Comparison of ENCODE assay signal across 18 cellular contexts in the genomic region with DNA sequence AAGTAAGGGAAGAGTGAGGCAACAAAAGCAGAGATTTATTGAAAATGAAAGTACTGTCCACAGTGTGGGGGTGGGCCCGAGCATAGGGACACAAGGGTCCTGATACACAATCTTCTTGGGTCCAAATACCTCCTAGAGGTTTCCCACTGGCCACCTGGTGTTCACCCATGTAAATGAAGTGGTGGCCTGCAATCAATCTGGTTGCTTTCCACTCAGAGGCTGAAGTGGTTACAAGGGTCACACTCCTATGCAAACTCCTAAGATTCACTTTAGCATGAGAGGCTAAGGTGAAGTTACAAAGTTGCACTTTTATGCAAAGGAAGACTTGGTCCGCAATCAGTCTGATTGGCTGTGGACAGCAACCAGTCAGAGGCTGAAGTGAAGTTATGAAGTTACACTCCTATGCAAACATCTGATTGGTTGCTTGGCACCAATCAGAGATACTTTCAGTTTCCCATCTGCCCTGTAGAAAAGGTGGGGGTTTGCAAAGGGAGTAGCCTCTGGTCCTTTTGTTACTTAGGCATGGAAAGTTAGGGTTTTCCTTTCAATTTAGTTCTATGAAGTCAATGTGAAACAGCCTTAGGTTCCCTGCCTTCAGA. TPM values are rescaled to one million over a fixed set of nuclear protein-coding genes. Genes with fewer than 3 reads are reported as not detected.
DNase-seq lines count a peak whose midpoint lies in the region; ATAC-seq and TF ChIP-seq lines count a peak whose summit lies in the region.
"Had no signal": no experiment of that assay in that cellular context is flagged by ENCODE, and none has a peak within 500 bp of the region (broad histone marks: within the 10 kb centered on the region; RNA-seq: fewer than 3 reads in every experiment).

No MANE protein-coding gene starts in this region.

- POLR2A ChIA-PET in PC-3 (lab: Charles Lee; ENCODE audit: unreplicated experiment) = no interaction called here

- H3K9me3 ChIP-seq in PC-3 (ENCODE audit: low read length) (no peaks in the 10 kb centered on the region), osteoblast (ENCODE audit: low read depth, low read length) (no peaks in the 10 kb centered on the region)

- CTCF ChIA-PET in PC-3 (lab: Charles Lee) = no interaction called here

- no peaks in the 10 kb centered on the region; the same call in none of the 2 replicates for H3K27me3 Mint-ChIP-seq in HFFc6 (ENCODE audit: insufficient read depth)
- H3K27me3 Mint-ChIP-seq: activated T-helper 17 cell treated with anti-CD3 and anti-CD28 coated beads, Interleukin-2, amount 50 U/mL, for 72 hours had no signal

- no peaks in the 10 kb centered on the region for H3F3A ChIP-seq in PC-3 (ENCODE audit: low read length, unreplicated experiment)

- H3K36me3 Mint-ChIP-seq in HFFc6 (ENCODE audit: low read depth) = peaks cover 7% of the 10 kb centered on the region

- DNase-seq in PC-3 = no peak
- DNase-seq in osteoblast (ENCODE audit: insufficient read length, low spot score, missing footprints) = no peak
- DNase-seq in activated CD8-positive, alpha-beta memory T cell treated with anti-CD3 and anti-CD28 coated beads, Interleukin-2, amount 50 U/mL, for 4 hours = no peak
- DNase-seq in putamen (ENCODE audit: low spot score) = no peak
- no peak for DNase-seq in HFFc6
- DNase-seq: activated CD4-positive, alpha-beta T cell treated with anti-CD3 and anti-CD28 coated beads for 48 hours; C1 segment of cervical spinal cord; effector CD8-positive, alpha-beta T cell; left colon; NCI-H1048; NCI-H446 treated with DMSO at 0.1 percent for 48 hours; nephron progenitor cell; RPMI8226; substantia nigra had no signal

- H3K4me1 ChIP-seq in PC-3 (ENCODE audit: insufficient read depth, low read length) (peaks cover 39% of the 10 kb centered on the region), osteoblast (ENCODE audit: insufficient read depth, low read length) (peaks cover 5% of the 10 kb centered on the region)

- H3K4me3 ChIP-seq in PC-3 (ENCODE audit: low read length) (no peak overlapping the region), osteoblast (ENCODE audit: insufficient read depth, low read length) (no peak overlapping the region)

- no peaks in the 10 kb centered on the region for H3K36me3 ChIP-seq in PC-3 (ENCODE audit: low read depth, low read length)
- H3K36me3 ChIP-seq in osteoblast (ENCODE audit: insufficient read depth, low read length) = no peaks in the 10 kb centered on the region

- H3K9me2 ChIP-seq in PC-3 (replicated peaks; ENCODE audit: low read length) = no peaks in the 10 kb centered on the region

- H3K9me3 Mint-ChIP-seq in HFFc6 = no peaks in the 10 kb centered on the region
- H3K9me3 Mint-ChIP-seq: activated T-helper 17 cell treated with anti-CD3 and anti-CD28 coated beads, Interleukin-2, amount 50 U/mL, for 72 hours; nephron progenitor cell had no signal

- TF ChIP-seq CTCF in PC-3 (conservative IDR thresholded peaks at IDR 0.05; ENCODE audit: low read depth, low read length) (no peak), osteoblast (IDR thresholded peaks at IDR 0.05; ENCODE audit: extremely low read depth, low read depth, low read length) (no peak), HFFc6 (IDR thresholded peaks at IDR 0.05) (no peak)

- no peaks in the 10 kb centered on the region for H3K79me2 ChIP-seq in PC-3 (ENCODE audit: low read length)
- H3K79me2 ChIP-seq in osteoblast (ENCODE audit: insufficient read depth, low read length) = no peaks in the 10 kb centered on the region

- H3K27me3 ChIP-seq in PC-3 (ENCODE audit: low read length) (no peaks in the 10 kb centered on the region), osteoblast (ENCODE audit: insufficient read depth, low read length) (no peaks in the 10 kb centered on the region)

- H3K27ac ChIP-seq in PC-3 (ENCODE audit: low read length) (peak overlapping the region; percentile 100), osteoblast (ENCODE audit: low read depth, low read length) (no peak overlapping the region)

- no peaks in the 10 kb centered on the region for H4K20me1 ChIP-seq in PC-3 (ENCODE audit: low read length)
- H4K20me1 ChIP-seq in osteoblast (ENCODE audit: insufficient read depth, low read length) = no peaks in the 10 kb centered on the region

- peak; percentile 68 for ATAC-seq in GM19351 (IDR thresholded peaks at IDR 0.05; ENCODE audit: unreplicated experiment)
- ATAC-seq in HG02885 (IDR thresholded peaks at IDR 0.05; ENCODE audit: poor library complexity, unreplicated experiment) = peak; percentile 60
- no peak for ATAC-seq in PC-3
- no peak for ATAC-seq in GM21576 (IDR thresholded peaks at IDR 0.05; ENCODE audit: unreplicated experiment)
- ATAC-seq: activated T-helper 17 cell treated with anti-CD3 and anti-CD28 coated beads, Interleukin-2, amount 50 U/mL, for 72 hours; left colon had no signal

- H3K9ac ChIP-seq in PC-3 (ENCODE audit: low read length) = no peak overlapping the region; the same call in 1 of the 2 replicates

- no TSS peak for BruUV-seq in PC-3 (replicated peaks; lab: Mats Ljungman, UMichigan)

- H3K4me2 ChIP-seq in PC-3 (ENCODE audit: low read length) (no peak overlapping the region), osteoblast (ENCODE audit: insufficient read depth, low read length) (no peak overlapping the region)

- H2AFZ ChIP-seq in PC-3 (ENCODE audit: low read length) (no peak overlapping the region), osteoblast (ENCODE audit: low read length) (peak overlapping the region; percentile 11)

- H3K27ac Mint-ChIP-seq in HFFc6 = no peak overlapping the region
- H3K27ac Mint-ChIP-seq: nephron progenitor cell had no signal

- intact Hi-C loops in PC-3 (cut with micrococcal nuclease) = no loop called here

- H3K4me1 Mint-ChIP-seq in HFFc6 (ENCODE audit: low read depth) = peaks cover 20% of the 10 kb centered on the region
- H3K4me1 Mint-ChIP-seq: activated T-helper 17 cell treated with anti-CD3 and anti-CD28 coated beads, Interleukin-2, amount 50 U/mL, for 72 hours had no signal

- H3K4me3 Mint-ChIP-seq in HFFc6 = no peak overlapping the region
- H3K4me3 Mint-ChIP-seq: activated T-helper 17 cell treated with anti-CD3 and anti-CD28 coated beads, Interleukin-2, amount 50 U/mL, for 72 hours; nephron progenitor cell had no signal

RNA-seq across cellular contexts. Expression of a gene that starts 26.0 kb away (rescaled TPM):
- total RNA-seq in PC-3 (2014; rRNA removed) (45.2 and 45.3 TPM in 2 replicates), osteoblast (170 and 183 TPM in 2 replicates)
- 10 to 100 TPM; 61.6 to 75.4 (median 68.8) TPM for total RNA-seq in HFFc6 (2021; fragmentation: NEBNext Ultra II Directional; extraction: Animal tissue kit (Norgen Biotek cat#: 25700))

RNA-seq across cellular contexts. Expression of a gene that starts 43.6 kb away (rescaled TPM):
- total RNA-seq in PC-3 (2014; rRNA removed) (0.73 TPM in 1 of 2 replicates, not detected in the other), osteoblast (13.6 and 19.5 TPM in 2 replicates)
- total RNA-seq in HFFc6 (2021; fragmentation: NEBNext Ultra II Directional; extraction: Animal tissue kit (Norgen Biotek cat#: 25700)) = 1 to 10 TPM in 1 of 6 experiments, under 1 TPM in 4, not detected in 1; 0.51 to 1.3 (median 0.77) TPM
- total RNA-seq: activated T-helper 17 cell treated with anti-CD3 and anti-CD28 coated beads, Interleukin-2, amount 50 U/mL, for 72 hours had no signal

Comparison
In these comparisons a context has a peak if more than half of its experiments do, and no peak if none do; other contexts are left out.
1. ATAC-seq: peak in GM19351 (single experiment) and HG02885 (single experiment); none in PC-3 (single experiment) and GM21576 (single experiment).